8 cellular contexts compared by ENCODE assay signal in the genomic region with DNA sequence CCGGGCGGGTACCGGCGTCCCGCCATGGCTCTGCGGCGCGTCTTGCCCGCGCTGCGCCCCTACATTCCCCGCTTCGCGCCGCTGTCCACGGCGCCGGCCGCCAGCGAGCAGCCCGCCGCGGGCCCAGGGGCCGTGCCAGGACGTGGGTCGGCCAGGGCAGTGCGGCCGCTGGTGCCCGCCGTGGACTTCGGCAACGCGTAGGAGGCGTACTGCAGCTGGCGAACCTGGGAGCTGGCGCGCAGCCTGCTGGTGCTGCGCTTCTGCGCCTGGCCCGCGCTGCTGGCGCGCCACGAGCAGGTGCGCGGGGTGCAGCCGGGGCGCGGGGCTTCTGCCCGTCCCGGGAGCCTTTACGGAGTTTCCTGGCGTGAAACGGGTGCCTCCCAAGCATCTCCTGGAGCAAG. TPM values are rescaled to one million over a fixed set of nuclear protein-coding genes. Genes with fewer than 3 reads are reported as not detected.
DNase-seq lines count a peak whose midpoint lies in the region; ATAC-seq and TF ChIP-seq lines count a peak whose summit lies in the region.

No MANE protein-coding gene starts in this region.

- no peaks in the 10 kb centered on the region for H3K9me3 Mint-ChIP-seq in activated naive CD4-positive, alpha-beta T cell treated with anti-CD3 and anti-CD28 coated beads for 36 hours
- H3K9me3 Mint-ChIP-seq in endothelial cell (ENCODE audit: unreplicated experiment) (no peaks in the 10 kb centered on the region), neural crest cell (no peaks in the 10 kb centered on the region)

- no peak overlapping the region for H3K27ac Mint-ChIP-seq in activated naive CD4-positive, alpha-beta T cell treated with anti-CD3 and anti-CD28 coated beads for 36 hours
- H3K27ac Mint-ChIP-seq in endothelial cell (ENCODE audit: unreplicated experiment) (no peak overlapping the region), neural crest cell (ENCODE audit: unreplicated experiment) (no peak overlapping the region)

- no peaks in the 10 kb centered on the region for H3K79me2 ChIP-seq in PC-9 (ENCODE audit: low read depth)

- no peaks in the 10 kb centered on the region for H3K36me3 Mint-ChIP-seq in activated naive CD4-positive, alpha-beta T cell treated with anti-CD3 and anti-CD28 coated beads for 36 hours (ENCODE audit: low read depth)
- H3K36me3 Mint-ChIP-seq in endothelial cell (ENCODE audit: low read depth, unreplicated experiment) (no peaks in the 10 kb centered on the region), neural crest cell (ENCODE audit: low read depth) (no peaks in the 10 kb centered on the region)

- H3K4me3 ChIP-seq in PC-9 = peak overlapping the region; percentile 57; the same call in 1 of the 2 replicates

- peak overlapping the region; percentile 47 for H3K4me3 Mint-ChIP-seq in activated naive CD4-positive, alpha-beta T cell treated with anti-CD3 and anti-CD28 coated beads for 36 hours
- H3K4me3 Mint-ChIP-seq in endothelial cell (ENCODE audit: unreplicated experiment) (peak overlapping the region; percentile 11), neural crest cell (peak overlapping the region; percentile 57)

- H3K4me1 Mint-ChIP-seq in activated naive CD4-positive, alpha-beta T cell treated with anti-CD3 and anti-CD28 coated beads for 36 hours (ENCODE audit: low read depth) = peaks cover 2% of the 10 kb centered on the region
- H3K4me1 Mint-ChIP-seq in endothelial cell (ENCODE audit: unreplicated experiment) (no peaks in the 10 kb centered on the region), neural crest cell (no peaks in the 10 kb centered on the region)

- H3K4me1 ChIP-seq in PC-9 (replicated peaks; ENCODE audit: insufficient read depth) = no peaks in the 10 kb centered on the region

- H3K36me3 ChIP-seq in PC-9 (ENCODE audit: low read depth) = no peaks in the 10 kb centered on the region

- no peaks in the 10 kb centered on the region for H3K27me3 ChIP-seq in PC-9 (ENCODE audit: insufficient read depth, low read depth)

- ATAC-seq in GM18858 (IDR thresholded peaks at IDR 0.05; ENCODE audit: unreplicated experiment) = no peak

- BruUV-seq in PC-9 (replicated peaks; lab: Mats Ljungman, UMichigan) = no TSS peak

- no peaks in the 10 kb centered on the region; the same call in 1 of the 2 replicates for H3F3A ChIP-seq in PC-9 (ENCODE audit: insufficient read depth, low read depth)

- intact Hi-C loops in activated naive CD4-positive, alpha-beta T cell treated with anti-CD3 and anti-CD28 coated beads for 36 hours (cut with micrococcal nuclease) = loop anchor here (1.0 kb wide), 1 partner anchor 21 kb away; a partner anchor contains a TSS
- intact Hi-C loops in PC-9 (cut with micrococcal nuclease; ENCODE audit: unreplicated experiment) = loop anchor here (10.0 kb wide), 1 partner anchor 155 kb away; no protein-coding TSS in a partner anchor

- no peaks in the 10 kb centered on the region for H3K9me3 ChIP-seq in PC-9 (ENCODE audit: insufficient read depth, low read depth)

- peaks cover 6% of the 10 kb centered on the region for H3K27me3 Mint-ChIP-seq in activated naive CD4-positive, alpha-beta T cell treated with anti-CD3 and anti-CD28 coated beads for 36 hours (ENCODE audit: low read depth)
- H3K27me3 Mint-ChIP-seq in endothelial cell (ENCODE audit: unreplicated experiment) = peaks cover 21% of the 10 kb centered on the region
- peaks cover 57% of the 10 kb centered on the region for H3K27me3 Mint-ChIP-seq in neural crest cell (ENCODE audit: low read depth)

- H4K20me1 ChIP-seq in PC-9 (ENCODE audit: insufficient read depth) = no peaks in the 10 kb centered on the region

- TF ChIP-seq CTCF in PC-9 (conservative IDR thresholded peaks at IDR 0.05) (no peak), endothelial cell (IDR thresholded peaks at IDR 0.05; ENCODE audit: unreplicated experiment) (no peak), neural crest cell (conservative IDR thresholded peaks at IDR 0.05) (no peak)

- POLR2A ChIA-PET in PC-9 (lab: Charles Lee; ENCODE audit: unreplicated experiment) = no interaction called here

- H2AFZ ChIP-seq in PC-9 = no peak overlapping the region

- H3K4me2 ChIP-seq in PC-9 = peak overlapping the region; percentile 85

- no peaks in the 10 kb centered on the region for H3K9me2 ChIP-seq in PC-9 (ENCODE audit: insufficient read depth)

- H3K27ac ChIP-seq in PC-9 = no peak overlapping the region

- no peak for DNase-seq in activated naive CD4-positive, alpha-beta T cell treated with anti-CD3 and anti-CD28 coated beads for 36 hours
- no peak for DNase-seq in activated naive CD4-positive, alpha-beta T cell treated with anti-CD3 and anti-CD28 coated beads, Interleukin-2, amount 50 U/mL, for 16 hours
- no peak for DNase-seq in PC-9
- no peak for DNase-seq in endothelial cell (ENCODE audit: low spot score)
- DNase-seq in neural crest cell (ENCODE audit: low read depth, low spot score) = no peak
- DNase-seq in DMS79 treated with DMSO at 0.1 percent for 48 hours (lab: John Stamatoyannopoulos, UW) = no peak
- no peak for DNase-seq in NAMALWA (ENCODE audit: low spot score)

- CTCF ChIA-PET in activated naive CD4-positive, alpha-beta T cell treated with anti-CD3 and anti-CD28 coated beads for 36 hours (lab: Charles Lee) = interaction anchor here (1.1 kb wide), 2 partner anchors 15 to 18 kb away, joined by 3 to 4 read pairs; no protein-coding TSS in a partner anchor
- CTCF ChIA-PET in PC-9 (lab: Charles Lee) = no interaction called here

RNA-seq across cellular contexts. Expression of a gene that starts 20.1 kb away (rescaled TPM):
- 10 to 100 TPM; 21.5 TPM for total RNA-seq in activated naive CD4-positive, alpha-beta T cell treated with anti-CD3 and anti-CD28 coated beads for 36 hours
- 37.6 and 46.0 TPM in 2 replicates for total RNA-seq in PC-9 (2021)
- total RNA-seq in endothelial cell (ENCODE audit: unreplicated experiment) = 54.2 TPM
- total RNA-seq in neural crest cell = 52.1 and 58.7 TPM in 2 replicates

RNA-seq across cellular contexts. Expression of a gene that starts 31.6 kb away (rescaled TPM):
- 1 to 10 TPM; 2.1 to 2.5 TPM for total RNA-seq in activated naive CD4-positive, alpha-beta T cell treated with anti-CD3 and anti-CD28 coated beads for 36 hours
- 5.0 and 7.0 TPM in 2 replicates for total RNA-seq in PC-9 (2021)
- 19.0 TPM for total RNA-seq in endothelial cell (ENCODE audit: unreplicated experiment)
- total RNA-seq in neural crest cell = 17.9 and 19.0 TPM in 2 replicates
